17 cellular contexts compared by ENCODE assay signal in the genomic region with DNA sequence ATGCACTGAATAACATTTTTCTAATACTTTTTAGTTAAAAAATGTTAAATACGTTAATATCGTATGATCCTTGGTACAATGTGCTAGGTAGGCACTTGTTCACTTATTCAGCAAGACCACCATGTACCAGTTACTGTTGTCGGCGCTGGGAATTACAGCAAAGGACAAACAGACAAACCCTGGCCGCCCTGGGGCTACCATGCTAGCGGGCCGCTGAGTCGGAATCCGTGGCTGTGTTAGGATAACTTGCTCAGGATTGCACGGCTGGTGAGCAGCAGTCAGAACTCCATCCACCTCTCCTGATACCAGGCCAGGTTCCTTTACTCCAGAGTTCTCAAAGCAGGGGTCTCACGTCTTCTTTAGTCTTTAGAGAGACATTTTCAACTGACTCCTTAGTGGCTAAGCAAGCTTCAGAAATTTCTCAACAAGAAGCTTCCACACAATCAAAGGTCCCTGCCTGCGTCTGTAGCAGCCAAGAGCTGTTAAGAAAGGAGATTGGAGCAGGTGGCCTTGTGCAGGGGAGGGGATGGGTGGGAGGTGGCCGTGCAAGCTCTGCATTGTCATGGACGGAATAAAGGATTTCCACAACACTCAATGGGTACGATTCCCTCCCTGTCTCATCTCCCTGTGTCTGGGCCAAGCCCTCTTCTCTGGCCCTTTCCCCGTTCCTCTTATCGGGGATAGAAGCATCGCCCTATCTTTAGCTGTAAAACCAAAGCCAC. TPM values are rescaled to one million over a fixed set of nuclear protein-coding genes. Genes with fewer than 3 reads are reported as not detected.
DNase-seq lines count a peak whose midpoint lies in the region; ATAC-seq and TF ChIP-seq lines count a peak whose summit lies in the region.
"Had no signal": no experiment of that assay in that cellular context is flagged by ENCODE, and none has a peak within 500 bp of the region (broad histone marks: within the 10 kb centered on the region; RNA-seq: fewer than 3 reads in every experiment).

No MANE protein-coding gene starts in this region.

- no peaks in the 10 kb centered on the region for H3K27me3 ChIP-seq in heart left ventricle
- H3K27me3 ChIP-seq in gastroesophageal sphincter, result no peaks in the 10 kb centered on the region
- H3K27me3 ChIP-seq in psoas muscle (ENCODE audit: insufficient read depth in 3 of 3, low read length in 2 of 3), result no peaks in the 10 kb centered on the region
- H3K27me3 ChIP-seq in vagina, result no peaks in the 10 kb centered on the region
- H3K27me3 ChIP-seq: pancreas had no signal

- ATAC-seq in heart left ventricle (no peak), Right ventricle myocardium superior (ENCODE audit: poor library complexity) (no peak), gastroesophageal sphincter (no peak), psoas muscle (no peak), HG03442 (IDR thresholded peaks at IDR 0.05; ENCODE audit: unreplicated experiment) (no peak)
- ATAC-seq: activated T-cell treated with anti-CD3 and anti-CD28 coated beads, Interleukin-2, amount 50 U/mL, for 4 hours; CD8-positive, alpha-beta T cell; pancreas had no signal

- 78 to 82% (median 80%) methylated on average over 18 of the region's 18 CpGs for WGBS in heart left ventricle, 4 donors
- 89 to 96% methylated on average over 9 to 12 of the region's 18 CpGs for WGBS in gastroesophageal sphincter (ENCODE audit: low coverage in 1 of 2), 2 donors
- WGBS in psoas muscle, 3 donors, result 64 to 84% (median 69%) methylated on average over 18 of the region's 18 CpGs

- DNase-seq in heart left ventricle (no peak), Right ventricle myocardium superior (no peak), psoas muscle (peak in 1 of 2 donors; percentile 60), vagina (ENCODE audit: extremely low spot score in 2 of 2) (no peak), SW480 (ENCODE audit: low spot score) (no peak), DMS79 treated with DMSO at 0.1 percent for 48 hours (lab: John Stamatoyannopoulos, UW) (no peak)
- DNase-seq: activated CD4-positive, alpha-beta T cell treated with anti-CD3 and anti-CD28 coated beads, Interleukin-2, amount 50 U/mL, for 4 hours; activated naive CD8-positive, alpha-beta T cell treated with anti-CD3 and anti-CD28 coated beads, Interleukin-2, amount 10 ng/mL, durations not matched to agents 7 days and 5 days; activated T-cell treated with anti-CD3 and anti-CD28 coated beads, Interleukin-2, amount 50 U/mL, for 4 hours; CD8-positive, alpha-beta T cell; cerebellar nuclear complex; Karpas-422; NCI-H1417; pancreas had no signal

- H3K27ac ChIP-seq in heart left ventricle (peak overlapping the region in 9 of 12 donors; percentile 32 to 85 (median 79)), gastroesophageal sphincter (peak overlapping the region in 3 of 4 donors; percentile 68 to 84 (median 84)), psoas muscle (peak overlapping the region; percentile 89), vagina (peak overlapping the region; percentile 86)
- H3K27ac ChIP-seq: pancreas, SJSA1 had no signal

- H3K4me3 ChIP-seq in heart left ventricle (no peak overlapping the region), gastroesophageal sphincter (peak overlapping the region in 1 of 2 donors; percentile 33), psoas muscle (no peak overlapping the region), vagina (no peak overlapping the region)
- H3K4me3 ChIP-seq: pancreas, SJSA1 had no signal

- H3K9me3 ChIP-seq in heart left ventricle, result no peaks in the 10 kb centered on the region
- H3K9me3 ChIP-seq in gastroesophageal sphincter, result no peaks in the 10 kb centered on the region
- H3K9me3 ChIP-seq in psoas muscle, result no peaks in the 10 kb centered on the region
- H3K9me3 ChIP-seq in vagina, result no peaks in the 10 kb centered on the region
- H3K9me3 ChIP-seq: pancreas, SJSA1 had no signal

- TF ChIP-seq CTCF in heart left ventricle (IDR thresholded peaks at IDR 0.05), result no peak
- no peak for TF ChIP-seq CTCF in gastroesophageal sphincter (IDR thresholded peaks at IDR 0.05)
- no peak for TF ChIP-seq CTCF in psoas muscle (IDR thresholded peaks at IDR 0.05)
- TF ChIP-seq CTCF in vagina (IDR thresholded peaks at IDR 0.05), result no peak

- TF ChIP-seq POLR2A in heart left ventricle (IDR thresholded peaks at IDR 0.05) (no peak), gastroesophageal sphincter (IDR thresholded peaks at IDR 0.05) (no peak), vagina (IDR thresholded peaks at IDR 0.05) (no peak)

- intact Hi-C loops in heart left ventricle (cut with DNase I) (loop anchor here in 8 of 10 donors (5.0 to 10.0 kb wide), 6 partner anchors 54 to 199 kb away; partner anchors contain the start of gene ZBTB16 (in 1 of the 8)), Right ventricle myocardium superior (cut with DNase I) (loop anchor here (5.0 kb wide), 1 partner anchor 74 kb away; no protein-coding TSS in a partner anchor), psoas muscle (cut with DNase I) (loop anchor here (5.0 to 10.0 kb wide), 2 partner anchors 52 to 199 kb away; partner anchors contain the start of gene ZBTB16 (in 1 of the 2)), vagina (cut with DNase I) (loop anchor here (2.0 to 10.0 kb wide), 2 partner anchors 58 to 92 kb away; no protein-coding TSS in a partner anchor)

- H3K36me3 ChIP-seq in heart left ventricle (peaks cover 0 to 34% (median 13%) of the 10 kb centered on the region in 9 donors), gastroesophageal sphincter (peaks cover 0 to 56% of the 10 kb centered on the region in 2 donors), psoas muscle (ENCODE audit: insufficient read depth in 1 of 2, low read depth in 1 of 2) (peaks cover 0 to 19% of the 10 kb centered on the region in 2 donors), vagina (peaks cover 5 to 20% of the 10 kb centered on the region in 2 donors)
- H3K36me3 ChIP-seq: SJSA1 had no signal

- no peak for TF ChIP-seq EP300 in gastroesophageal sphincter (IDR thresholded peaks at IDR 0.05)

- H3K4me1 ChIP-seq in heart left ventricle (peaks cover 0 to 90% (median 49%) of the 10 kb centered on the region in 12 donors), gastroesophageal sphincter (peaks cover 0 to 97% (median 50%) of the 10 kb centered on the region in 3 donors), psoas muscle (peaks cover 69% of the 10 kb centered on the region), vagina (peaks cover 71% of the 10 kb centered on the region)
- H3K4me1 ChIP-seq: pancreas, SJSA1 had no signal

RNA-seq across cellular contexts. Expression of gene NNMT, which starts 39.9 kb away (rescaled TPM):
- total RNA-seq in heart left ventricle, result 100 to 1,000 TPM in 1 of 9 donors, 10 to 100 TPM in 8; 12.4 to 146 (median 27.4) TPM
- polyA plus RNA-seq in heart left ventricle, result 10 to 100 TPM; 27.9 to 76.3 TPM
- 29.8 TPM for total RNA-seq in Right ventricle myocardium superior
- 100 to 1,000 TPM in 3 of 4 donors, 10 to 100 TPM in 1; 39.4 to 409 (median 243) TPM for total RNA-seq in gastroesophageal sphincter
- total RNA-seq in psoas muscle, result 1,000 to 10,000 TPM in 1 of 4 donors, 100 to 1,000 TPM in 3; 165 to 2,602 (median 604) TPM
- 1,000 to 10,000 TPM in 2 of 3 donors, 100 to 1,000 TPM in 1; 649 to 3,089 (median 1,851) TPM for polyA plus RNA-seq in psoas muscle
- total RNA-seq in vagina, result 898 TPM
- total RNA-seq: activated naive CD8-positive, alpha-beta T cell treated with anti-CD3 and anti-CD28 coated beads, Interleukin-2, amount 10 ng/mL, durations not matched to agents 7 days and 5 days; CD8-positive, alpha-beta T cell had no signal
